ENCODE assay signal across 2 cellular contexts in genomic region chr1:233619414-233619813, GRCh38. TPM values are rescaled to one million over a fixed set of nuclear protein-coding genes. Genes with fewer than 3 reads are reported as not detected.
"Had no signal": no experiment of that assay in that cellular context is flagged by ENCODE, and none has a peak within 500 bp of the region (broad histone marks: within the 10 kb centered on the region; RNA-seq: fewer than 3 reads in every experiment).

No MANE protein-coding gene starts in this region.

RNA-seq across cellular contexts. Expression of gene KCNK1, which starts 5.5 kb away (rescaled TPM):
- total RNA-seq: HepG2 had no signal
- polyA plus RNA-seq: HepG2, IgD-negative memory B cell had no signal
